Comparison of ENCODE assay signal across 10 cellular contexts in genomic region chr17:30345527-30346075, GRCh38. TPM values are rescaled to one million over a fixed set of nuclear protein-coding genes. Genes with fewer than 3 reads are reported as not detected.
DNase-seq lines count a peak whose midpoint lies in the region; ATAC-seq, FAIRE-seq and TF ChIP-seq lines count a peak whose summit lies in the region.
"Had no signal": no experiment of that assay in that cellular context is flagged by ENCODE, and none has a peak within 500 bp of the region (broad histone marks: within the 10 kb centered on the region; RNA-seq: fewer than 3 reads in every experiment).

No MANE protein-coding gene starts in this region.

- H4K8ac ChIP-seq in H1 (ENCODE audit: extremely low read depth, insufficient read depth, low read length): no peak overlapping the region

- no peak overlapping the region for H2BK120ac ChIP-seq in H1 (replicated peaks; ENCODE audit: low read depth, low read length)

- H4K5ac ChIP-seq in H1 (ENCODE audit: insufficient read length, low read depth, low read length): no peak overlapping the region

- no peak overlapping the region for H2BK20ac ChIP-seq in H1 (ENCODE audit: low read length)

- ATAC-seq in GM18520 (IDR thresholded peaks at IDR 0.05; ENCODE audit: unreplicated experiment): no peak

- H3K23me2 ChIP-seq in H1 (ENCODE audit: low read depth, low read length): no peaks in the 10 kb centered on the region

- no peak overlapping the region for H3K9ac ChIP-seq in H1 (replicated peaks in 1 of 4; ENCODE audit: extremely low read depth in 1 of 4, low read depth in 3 of 4, low read length in 3 of 4)

- no peaks in the 10 kb centered on the region for H3K36me3 ChIP-seq in H1 (ENCODE audit: control insufficient read depth in 2 of 4, insufficient read depth in 4 of 4, low read length in 3 of 4)

- TF ChIP-seq POLR2A in H1 (IDR thresholded peaks at IDR 0.05; ENCODE audit: control extremely low read depth in 1 of 2, low read depth in 2 of 2, low read length in 2 of 2): no peak

- no peak for TF ChIP-seq EP300 in H1 (IDR thresholded peaks at IDR 0.05; ENCODE audit: borderline replicate concordance in 1 of 2, low read depth in 2 of 2, low read length in 2 of 2)

- H2BK12ac ChIP-seq in H1 (ENCODE audit: low read depth, low read length): no peak overlapping the region

- peak; percentile 42 for DNase-seq in ELR (ENCODE audit: low read depth)
- DNase-seq in M059J (ENCODE audit: low read depth): peak; percentile 18
- DNase-seq in H1 (ENCODE audit: low read depth in 1 of 2, low spot score in 2 of 2): no peak
- DNase-seq in stimulated activated CD4-positive, alpha-beta T cell treated with anti-CD3 and anti-CD28 coated beads, Interleukin-4, amount 100 ng/mL, for 24 hours: peak; percentile 31
- DNase-seq in D721Med (ENCODE audit: insufficient read length, low spot score): no peak
- no peak for DNase-seq in SW 1271 (lab: John Stamatoyannopoulos, UW)

- no peak overlapping the region for H3K4me2 ChIP-seq in H1 (ENCODE audit: insufficient read depth in 1 of 2, low read depth in 2 of 2, low read length in 2 of 2)

- H2BK5ac ChIP-seq in H1 (ENCODE audit: low read depth, low read length): no peak overlapping the region

- no peaks in the 10 kb centered on the region for H4K20me1 ChIP-seq in H1 (replicated peaks in 1 of 2; ENCODE audit: control insufficient read depth in 1 of 2, insufficient read depth in 2 of 2, low read length in 2 of 2)

- H2AFZ ChIP-seq in H1 (ENCODE audit: low read length): no peak overlapping the region

- 98% methylated on average over 4 of the region's 4 CpGs; no CpG with 5 or more reads in 1 of the 2 experiments for WGBS in H1 (ENCODE audit: extremely low coverage in 1 of 2, insufficient coverage in 1 of 2, insufficient read length in 1 of 2, insufficient replicate concordance in 2 of 2, low coverage in 1 of 2, low lambda C conversion rate in 2 of 2, missing lambda C conversion rate in 1 of 2), 2 experiments

- CTCF ChIA-PET in H1 (lab: Charles Lee; ENCODE audit: partially characterized antibody): interaction anchor here (0.7 to 1.8 kb wide), 6 partner anchors 9 to 241 kb away, joined by 3 to 6 read pairs (median 3); partner anchors contain the start of gene GOSR1

- FAIRE-seq in H1 (lab: Jason Lieb, UNC) (no peak), D721Med (lab: Jason Lieb, UNC) (no peak)

- no peak overlapping the region for H2BK15ac ChIP-seq in H1 (ENCODE audit: low read length)

- no peak overlapping the region for H2AK5ac ChIP-seq in H1 (ENCODE audit: low read depth, low read length)

- peak overlapping the region; percentile 39 for H4K91ac ChIP-seq in H1 (replicated peaks; ENCODE audit: insufficient read length, low read length)

- no peaks in the 10 kb centered on the region for H3K79me1 ChIP-seq in H1 (ENCODE audit: low read depth, low read length)

- H3K4me3 ChIP-seq in H1 (ENCODE audit: extremely low read depth in 1 of 4, insufficient read depth in 2 of 4, low read depth in 3 of 4, low read length in 4 of 4): no peak overlapping the region

- no peak overlapping the region for H3K4ac ChIP-seq in H1 (replicated peaks; ENCODE audit: insufficient read length, low read depth, low read length)

- H3K23ac ChIP-seq in H1 (ENCODE audit: insufficient read length): no peak overlapping the region

- no peak overlapping the region for H3K18ac ChIP-seq in H1 (ENCODE audit: extremely low read depth, low read length)

- no peak for TF ChIP-seq RAD21 in H1 (IDR thresholded peaks at IDR 0.05 in 1 of 2, conservative IDR thresholded peaks at IDR 0.05 in 1 of 2; ENCODE audit: low read depth in 2 of 2, low read length in 2 of 2)

- no peaks in the 10 kb centered on the region for H3K79me2 ChIP-seq in H1 (ENCODE audit: control insufficient read depth in 1 of 2, insufficient read depth in 2 of 2, low read length in 2 of 2)

- POLR2A ChIA-PET in H1 (lab: Charles Lee; ENCODE audit: partially characterized antibody): no interaction called here

- no peak overlapping the region for H3K14ac ChIP-seq in H1 (ENCODE audit: insufficient read length)

- H3K27ac ChIP-seq in H1 (ENCODE audit: low read depth, low read length): no peak overlapping the region

- TF ChIP-seq CTCF in H1 (IDR thresholded peaks at IDR 0.05; ENCODE audit: control extremely low read depth in 1 of 3, insufficient read depth in 1 of 3, low read depth in 1 of 3, low read length in 3 of 3): no peak
- TF ChIP-seq CTCF in D721Med (IDR thresholded peaks at IDR 0.05; ENCODE audit: insufficient read depth, missing control alignments): no peak

- H3K56ac ChIP-seq in H1 (replicated peaks; ENCODE audit: insufficient read length, low read depth, low read length): no peak overlapping the region

- no peaks in the 10 kb centered on the region for H3K27me3 ChIP-seq in H1 (replicated peaks in 1 of 4; ENCODE audit: control insufficient read depth in 3 of 4, extremely low read depth in 1 of 4, insufficient read depth in 3 of 4, low read length in 3 of 4)

- H3K4me1 ChIP-seq in H1 (replicated peaks in 1 of 4; ENCODE audit: control insufficient read depth in 3 of 4, insufficient read depth in 4 of 4, low read length in 3 of 4): no peaks in the 10 kb centered on the region

- no peaks in the 10 kb centered on the region for H3K9me3 ChIP-seq in H1 (ENCODE audit: insufficient read depth in 2 of 2, low read depth in 1 of 2, low read length in 1 of 2)

TF ChIP-seq in H1, 55 proteins besides CTCF, POLR2A, EP300 and RAD21:
- no peak for TF ChIP-seq EGR1 (IDR thresholded peaks at IDR 0.05; ENCODE audit: borderline replicate concordance, low read depth, low read length)

RNA-seq across cellular contexts. Expression of gene TMIGD1, which starts 11.7 kb away (rescaled TPM):
- total RNA-seq in M059J (2014; rRNA removed; shearing (Covaris generic)): not detected in 2 replicates
- not detected in 2 replicates for total RNA-seq in H1 (2021; fragmentation: NEBNext Ultra II Directional; extraction: Animal tissue kit (Norgen Biotek cat#: 25700))
- polyA plus RNA-seq in H1 (2011; rRNA removed): not detected in 2 replicates
- polyA plus RNA-seq in H1 (2011; cell fraction: cytosol; rRNA removed): not detected
- not detected for polyA plus RNA-seq in H1 (2011; cell fraction: nucleus; rRNA removed)
- polyA plus RNA-seq in H1 (2012, experiment 1 of 2): not detected in 4 replicates
- polyA plus RNA-seq in H1 (2012, experiment 2 of 2): not detected
- polyA plus RNA-seq in H1 (2013, experiment 1 of 2): not detected
- polyA plus RNA-seq in H1 (2013, experiment 2 of 2): not detected
- polyA minus RNA-seq in H1 (2011; rRNA and poly(A)+ RNA removed): not detected in 2 replicates
- not detected for polyA minus RNA-seq in H1 (2011; cell fraction: cytosol; rRNA and poly(A)+ RNA removed)
- polyA minus RNA-seq in H1 (2011; cell fraction: nucleus; rRNA and poly(A)+ RNA removed): not detected
- total RNA-seq: dermis microvascular lymphatic vessel endothelial cell, posterior vena cava, SK-MEL-5 had no signal

RNA-seq across cellular contexts. Expression of gene CPD, which starts 33.1 kb away (rescaled TPM):
- total RNA-seq in M059J (2014; rRNA removed; shearing (Covaris generic)): 29.6 and 52.3 TPM in 2 replicates
- total RNA-seq in H1 (2021; fragmentation: NEBNext Ultra II Directional; extraction: Animal tissue kit (Norgen Biotek cat#: 25700)): 40.6 and 46.2 TPM in 2 replicates
- polyA plus RNA-seq in H1 (2011; rRNA removed): 5.8 and 8.6 TPM in 2 replicates
- polyA plus RNA-seq in H1 (2011; cell fraction: cytosol; rRNA removed): 9.1 TPM
- 14.1 TPM for polyA plus RNA-seq in H1 (2011; cell fraction: nucleus; rRNA removed)
- 14.2 to 22.0 TPM (median 18.0 TPM) in 4 replicates for polyA plus RNA-seq in H1 (2012, experiment 1 of 2)
- 1.0 TPM for polyA plus RNA-seq in H1 (2012, experiment 2 of 2)
- 33.8 TPM for polyA plus RNA-seq in H1 (2013, experiment 1 of 2)
- 28.8 TPM for polyA plus RNA-seq in H1 (2013, experiment 2 of 2)
- 63.8 and 126 TPM in 2 replicates for polyA minus RNA-seq in H1 (2011; rRNA and poly(A)+ RNA removed)
- polyA minus RNA-seq in H1 (2011; cell fraction: cytosol; rRNA and poly(A)+ RNA removed): 54.1 TPM
- polyA minus RNA-seq in H1 (2011; cell fraction: nucleus; rRNA and poly(A)+ RNA removed): 47.9 TPM

RNA-seq across cellular contexts. Expression of gene BLMH, which starts 53.9 kb away (rescaled TPM):
- 18.9 and 33.6 TPM in 2 replicates for total RNA-seq in M059J (2014; rRNA removed; shearing (Covaris generic))
- 74.3 and 75.3 TPM in 2 replicates for total RNA-seq in H1 (2021; fragmentation: NEBNext Ultra II Directional; extraction: Animal tissue kit (Norgen Biotek cat#: 25700))
- 17.4 and 18.2 TPM in 2 replicates for polyA plus RNA-seq in H1 (2011; rRNA removed)
- polyA plus RNA-seq in H1 (2011; cell fraction: cytosol; rRNA removed): 28.5 TPM
- 20.8 TPM for polyA plus RNA-seq in H1 (2011; cell fraction: nucleus; rRNA removed)
- 56.2 to 61.6 TPM (median 58.9 TPM) in 4 replicates for polyA plus RNA-seq in H1 (2012, experiment 1 of 2)
- polyA plus RNA-seq in H1 (2012, experiment 2 of 2): 9.5 TPM
- polyA plus RNA-seq in H1 (2013, experiment 1 of 2): 37.4 TPM
- polyA plus RNA-seq in H1 (2013, experiment 2 of 2): 37.7 TPM
- 22.4 and 28.0 TPM in 2 replicates for polyA minus RNA-seq in H1 (2011; rRNA and poly(A)+ RNA removed)
- 30.7 TPM for polyA minus RNA-seq in H1 (2011; cell fraction: cytosol; rRNA and poly(A)+ RNA removed)
- polyA minus RNA-seq in H1 (2011; cell fraction: nucleus; rRNA and poly(A)+ RNA removed): 47.4 TPM

Comparison
In these comparisons a context has a peak if more than half of its experiments do, and no peak if none do; other contexts are left out.
1. DNase-seq: peak in ELR (single experiment), M059J (single experiment) and stimulated activated CD4-positive, alpha-beta T cell treated with anti-CD3 and anti-CD28 coated beads, Interleukin-4, amount 100 ng/mL, for 24 hours (single experiment); none in H1 (0 of 2), D721Med (single experiment) and SW 1271 (0 of 2).